Comparison of ENCODE assay signal across 8 cellular contexts in the genomic region with DNA sequence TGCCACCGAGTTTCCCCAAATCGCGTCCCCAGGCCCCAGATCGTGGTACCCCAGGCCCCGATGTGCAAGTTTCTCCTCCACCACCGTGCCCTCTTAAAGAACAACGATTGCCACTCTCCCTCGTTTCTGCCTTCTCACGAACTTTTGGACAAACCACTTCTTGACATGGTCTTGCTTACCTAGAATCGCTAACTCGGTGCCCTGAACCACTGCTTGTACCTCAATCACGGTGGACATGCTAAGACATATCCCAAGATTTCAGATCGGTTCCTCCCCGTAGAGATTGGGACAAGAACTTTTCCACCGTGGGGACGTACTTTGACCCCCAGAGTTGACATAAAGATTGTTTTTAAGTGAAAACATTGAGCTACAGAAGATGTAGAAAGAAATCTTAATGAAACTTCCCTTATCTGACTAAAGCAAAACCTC. TPM values are rescaled to one million over a fixed set of nuclear protein-coding genes. Genes with fewer than 3 reads are reported as not detected.
DNase-seq lines count a peak whose midpoint lies in the region; ATAC-seq and TF ChIP-seq lines count a peak whose summit lies in the region.

No MANE protein-coding gene starts in this region.

- peaks cover 0 to 9% (median 2%) of the 10 kb centered on the region in 7 donors for H3K9me3 Mint-ChIP-seq in naive B cell

- no peaks in the 10 kb centered on the region for H3K27me3 Mint-ChIP-seq in naive B cell

- no peak for TF ChIP-seq CTCF in breast epithelium (IDR thresholded peaks at IDR 0.05)

- H3K27ac Mint-ChIP-seq in naive B cell: peak overlapping the region; percentile 96 to 100 (median 98)

- peaks cover 44% of the 10 kb centered on the region for H4K20me1 ChIP-seq in BLaER1

- H3K4me1 ChIP-seq in BLaER1 (peaks cover 31% of the 10 kb centered on the region), breast epithelium (no peaks in the 10 kb centered on the region)

- H3K36me3 Mint-ChIP-seq in naive B cell: peaks cover 8 to 21% of the 10 kb centered on the region in 2 donors

- peak overlapping the region; percentile 92 for H3K27ac ChIP-seq in BLaER1
- peak overlapping the region; percentile 95 to 98 for H3K27ac ChIP-seq in breast epithelium

- peak overlapping the region; percentile 94 for H3K9ac ChIP-seq in BLaER1

- peak overlapping the region; percentile 96 to 100 (median 98) for H3K4me3 Mint-ChIP-seq in naive B cell

- peaks cover 33 to 50% (median 45%) of the 10 kb centered on the region in 3 donors for H3K4me1 Mint-ChIP-seq in naive B cell

- H3K36me3 ChIP-seq in BLaER1 (no peaks in the 10 kb centered on the region), breast epithelium (no peaks in the 10 kb centered on the region)

- H3K27me3 ChIP-seq in BLaER1 (no peaks in the 10 kb centered on the region), breast epithelium (no peaks in the 10 kb centered on the region)

- TF ChIP-seq POLR2A in breast epithelium (IDR thresholded peaks at IDR 0.05): no peak

- intact Hi-C loops in breast epithelium (cut with DNase I; ENCODE audit: low total_unique reads): no loop called here

- DNase-seq in breast epithelium (ENCODE audit: low spot score in 2 of 2): no peak
- no peak for DNase-seq in naive B cell
- DNase-seq in GM19238 (ENCODE audit: insufficient read length, low spot score): no peak
- DNase-seq in RKO (ENCODE audit: low spot score): no peak
- no peak for DNase-seq in activated CD4-positive, alpha-beta T cell treated with anti-CD3 and anti-CD28 coated beads for 4 hours

- H3K4me2 ChIP-seq in BLaER1: peak overlapping the region; percentile 98

- ATAC-seq in HG03280 (IDR thresholded peaks at IDR 0.05; ENCODE audit: unreplicated experiment) (peak; percentile 8), naive B cell (ENCODE audit: low read depth in 2 of 2) (no peak), HG03469 (IDR thresholded peaks at IDR 0.05; ENCODE audit: unreplicated experiment) (no peak)

- H3K4me3 ChIP-seq in BLaER1 (peak overlapping the region; percentile 93), breast epithelium (peak overlapping the region; percentile 94 to 99 (median 97))

- H3K9me3 ChIP-seq in BLaER1 (no peaks in the 10 kb centered on the region), breast epithelium (no peaks in the 10 kb centered on the region)

RNA-seq across cellular contexts. Expression of gene ZC3HAV1, which starts 0.5 kb away (rescaled TPM):
- 10 to 100 TPM; 22.1 to 41.3 (median 37.7) TPM for total RNA-seq in breast epithelium
- polyA plus RNA-seq in naive B cell (ENCODE audit: low read depth in 6 of 6): 100 to 1,000 TPM in 3 of 6 donors, 10 to 100 TPM in 3; 64.8 to 129 (median 99.7) TPM
